Comparison of ENCODE assay signal across 20 cellular contexts in the genomic region with DNA sequence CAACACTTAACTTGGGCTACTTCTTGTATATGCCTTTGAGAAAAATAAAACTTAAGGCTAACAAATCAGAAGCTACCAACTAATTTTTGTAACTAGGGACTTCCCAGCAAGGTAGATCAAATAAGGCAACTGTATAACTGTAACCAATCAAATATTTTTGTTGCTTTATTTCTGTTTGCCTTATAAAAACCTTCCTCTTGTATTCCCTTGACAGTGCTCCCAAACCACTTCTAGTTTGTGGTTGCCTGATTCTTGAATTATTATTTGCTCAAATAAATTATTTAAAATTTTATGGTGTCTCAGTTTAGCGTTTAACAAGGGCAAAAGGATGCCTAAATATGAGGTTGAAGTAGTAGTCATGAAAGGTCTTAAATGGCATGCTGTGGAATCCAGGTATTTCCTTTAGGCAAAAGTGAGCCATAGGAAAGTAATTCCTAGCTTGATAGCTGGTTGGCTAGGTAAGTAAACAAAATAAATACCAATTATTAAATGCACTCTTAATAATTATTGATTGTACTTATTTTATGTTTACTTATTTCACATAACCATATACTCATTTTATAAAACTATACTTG.
DNase-seq lines count a peak whose midpoint lies in the region; ATAC-seq and TF ChIP-seq lines count a peak whose summit lies in the region.
"Had no signal": no experiment of that assay in that cellular context is flagged by ENCODE, and none has a peak within 500 bp of the region (broad histone marks: within the 10 kb centered on the region; RNA-seq: fewer than 3 reads in every experiment).

No MANE protein-coding gene starts in this region.

- WGBS in mammary epithelial cell (ENCODE audit: low coverage, missing lambda C conversion rate), result 42% methylated on average over 1 of the region's 1 CpG

- H3K4me2 ChIP-seq in mammary epithelial cell (ENCODE audit: insufficient read depth, low read depth, low read length), result no peak overlapping the region
- H3K4me2 ChIP-seq: BLaER1, GM23338 had no signal

- in situ Hi-C loops in mammary epithelial cell (cut with MboI; ENCODE audit: low sequenced_read_pairs in 2 of 2), result no loop called here

- TSS peak; percentile 93 for BruUV-seq in mammary epithelial cell (replicated peaks; lab: Mats Ljungman, UMichigan)

- H3K4me3 ChIP-seq in mammary epithelial cell (replicated peaks in 1 of 3; ENCODE audit: insufficient read depth in 1 of 3, low read depth in 2 of 3, low read length in 3 of 3) (no peak overlapping the region), breast epithelium (no peak overlapping the region), epithelial cell of esophagus (ENCODE audit: low read length) (no peak overlapping the region)
- H3K4me3 ChIP-seq: BLaER1, GM12878, GM23338 had no signal

- H3K4me1 ChIP-seq in mammary epithelial cell (ENCODE audit: insufficient read depth, low read length) (no peaks in the 10 kb centered on the region), breast epithelium (no peaks in the 10 kb centered on the region)
- H3K4me1 ChIP-seq: BLaER1, Caco-2 had no signal

- no peak overlapping the region for H2AFZ ChIP-seq in mammary epithelial cell (ENCODE audit: low read depth, low read length)
- H2AFZ ChIP-seq: GM23338 had no signal

- H3K27ac ChIP-seq in mammary epithelial cell (ENCODE audit: insufficient read depth, low read depth, low read length) (no peak overlapping the region), breast epithelium (no peak overlapping the region)
- H3K27ac ChIP-seq: 22Rv1, BLaER1, C4-2B had no signal

- peak; percentile 4 for DNase-seq in mammary epithelial cell
- no peak for DNase-seq in breast epithelium (ENCODE audit: low spot score in 2 of 2)
- peak; percentile 10 for DNase-seq in epithelial cell of esophagus (ENCODE audit: low read depth)
- DNase-seq in renal cortical epithelial cell (ENCODE audit: low read depth), result peak; percentile 46
- DNase-seq: Caco-2; CD4-positive, CD25-positive, alpha-beta regulatory T cell; CD8-positive, alpha-beta T cell; DMS 273 treated with DMSO at 0.1 percent for 48 hours; DMS79; EL; GDM1; H9 had no signal

- no peaks in the 10 kb centered on the region for H3K27me3 ChIP-seq in mammary epithelial cell (ENCODE audit: insufficient read depth, low read length)
- no peaks in the 10 kb centered on the region for H3K27me3 ChIP-seq in breast epithelium
- H3K27me3 ChIP-seq: BLaER1 had no signal

- H3K36me3 ChIP-seq in mammary epithelial cell (ENCODE audit: insufficient read depth, low read length), result no peaks in the 10 kb centered on the region
- H3K36me3 ChIP-seq in breast epithelium, result no peaks in the 10 kb centered on the region
- H3K36me3 ChIP-seq: BLaER1 had no signal

- CTCF ChIA-PET in mammary epithelial cell (lab: Charles Lee; ENCODE audit: low non-redundant PET), result no interaction called here

- no peaks in the 10 kb centered on the region for H4K20me1 ChIP-seq in mammary epithelial cell (ENCODE audit: insufficient read depth, low read length)
- H4K20me1 ChIP-seq: BLaER1 had no signal

- H3K79me2 ChIP-seq in mammary epithelial cell (ENCODE audit: insufficient read depth, low read length), result no peaks in the 10 kb centered on the region

- ATAC-seq in HG03571 (IDR thresholded peaks at IDR 0.05; ENCODE audit: unreplicated experiment) (no peak), GM18517 (IDR thresholded peaks at IDR 0.05; ENCODE audit: unreplicated experiment) (no peak)
- ATAC-seq: CD8-positive, alpha-beta T cell; GM12878; GM23338; HCT116 had no signal

- intact Hi-C loops in mammary epithelial cell (cut with micrococcal nuclease), result no loop called here
- intact Hi-C loops in breast epithelium (cut with DNase I; ENCODE audit: low total_unique reads), result no loop called here

- H3K9me3 ChIP-seq in mammary epithelial cell (replicated peaks; ENCODE audit: insufficient read depth, low read length) (no peaks in the 10 kb centered on the region), breast epithelium (no peaks in the 10 kb centered on the region)
- H3K9me3 ChIP-seq: BLaER1, Caco-2 had no signal

- TF ChIP-seq CTCF in mammary epithelial cell (conservative IDR thresholded peaks at IDR 0.05 in 1 of 2, IDR thresholded peaks at IDR 0.05 in 1 of 2; ENCODE audit: extremely low read depth in 1 of 2, insufficient read depth in 1 of 2, low read depth in 1 of 2, low read length in 2 of 2) (no peak), breast epithelium (IDR thresholded peaks at IDR 0.05) (no peak), epithelial cell of esophagus (IDR thresholded peaks at IDR 0.05; ENCODE audit: insufficient read depth, low read depth, low read length, missing control alignments) (no peak)

- H3K9ac ChIP-seq in mammary epithelial cell (ENCODE audit: insufficient read depth, low read length), result no peak overlapping the region
- H3K9ac ChIP-seq: BLaER1 had no signal

- dilution Hi-C loops in mammary epithelial cell (cut with HindIII; ENCODE audit: low sequenced_read_pairs), result no loop called here

- no peak for TF ChIP-seq POLR2A in breast epithelium (IDR thresholded peaks at IDR 0.05)

Comparison
In these comparisons a context has a peak if more than half of its experiments do, and no peak if none do; other contexts are left out.
1. DNase-seq: peak in mammary epithelial cell (single experiment), epithelial cell of esophagus (single experiment) and renal cortical epithelial cell (single experiment); none in breast epithelium (0 of 2).